Comparison of ENCODE assay signal across 16 cellular contexts in genomic region chr15:100301905-100302431, GRCh38. TPM values are rescaled to one million over a fixed set of nuclear protein-coding genes. Genes with fewer than 3 reads are reported as not detected.
DNase-seq lines count a peak whose midpoint lies in the region; ATAC-seq lines count a peak whose summit lies in the region.
"Had no signal": no experiment of that assay in that cellular context is flagged by ENCODE, and none has a peak within 500 bp of the region (broad histone marks: within the 10 kb centered on the region; RNA-seq: fewer than 3 reads in every experiment).

No MANE protein-coding gene starts in this region.

- DNase-seq in left colon (no peak), NCI-H187 treated with DMSO at 0.1 percent for 48 hours (lab: John Stamatoyannopoulos, UW) (no peak)
- DNase-seq: ACHN, GM23248, HCEC 1CT, NCI-H1092 treated with DMSO at 0.1 percent for 48 hours, NCI-H2081 treated with DMSO at 0.1 percent for 48 hours, NCI-H510A, NCI-H748 treated with DMSO at 0.1 percent for 48 hours, SHP77 treated with DMSO at 0.1 percent for 48 hours, SK-N-SH had no signal

- ATAC-seq in GM18909 (IDR thresholded peaks at IDR 0.05; ENCODE audit: poor library complexity, unreplicated experiment) (peak; percentile 60), GM21423 (IDR thresholded peaks at IDR 0.05; ENCODE audit: unreplicated experiment) (peak; percentile 92), HG03378 (IDR thresholded peaks at IDR 0.05; ENCODE audit: unreplicated experiment) (peak; percentile 61), left colon (peak; percentile 96), GM19455 (IDR thresholded peaks at IDR 0.05; ENCODE audit: unreplicated experiment) (no peak)
- ATAC-seq in activated CD4-positive, CD25-positive, alpha-beta regulatory T cell treated with anti-CD3 and anti-CD28 coated beads, Interleukin-2, amount 50 U/mL, for 24 hours = no peak

- intact Hi-C loops in left colon (cut with DNase I, micrococcal nuclease) = no loop called here

RNA-seq across cellular contexts. Expression of gene ADAMTS17, which starts 39.8 kb away (rescaled TPM):
- 1 to 10 TPM; 5.9 to 7.4 TPM for total RNA-seq in left colon
- total RNA-seq: GM23248 had no signal

Comparison
In these comparisons a context has a peak if more than half of its experiments do, and no peak if none do; other contexts are left out.
1. ATAC-seq: peak in GM18909 (single experiment), GM21423 (single experiment), HG03378 (single experiment) and left colon (single experiment); none in GM19455 (single experiment) and activated CD4-positive, CD25-positive, alpha-beta regulatory T cell treated with anti-CD3 and anti-CD28 coated beads, Interleukin-2, amount 50 U/mL, for 24 hours (0 of 2).